1 cellular context compared by ENCODE assay signal in the genomic region with DNA sequence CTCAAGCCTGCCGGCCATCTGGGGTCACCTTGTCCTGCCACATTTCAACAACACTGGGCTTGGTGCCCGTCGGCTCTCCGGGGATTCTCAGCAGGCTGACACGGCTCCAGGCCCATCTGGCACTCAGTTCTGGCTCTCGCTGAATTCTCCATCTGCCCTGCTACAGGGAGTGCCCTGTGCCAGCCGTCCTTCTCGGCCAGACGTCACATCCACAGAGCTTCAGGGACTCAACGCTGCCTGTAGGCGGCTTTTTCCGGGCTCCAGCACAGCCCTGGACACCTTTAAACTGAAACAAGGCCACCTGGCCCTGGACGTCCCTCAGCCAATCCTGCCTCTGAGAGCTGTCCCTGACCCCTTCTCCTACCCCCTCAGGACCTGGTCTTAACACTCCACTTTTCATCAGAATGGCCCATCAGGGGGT.
TF ChIP-seq lines count a peak whose summit lies in the region.

No MANE protein-coding gene starts in this region.

TF ChIP-seq in GM23338, 12 proteins besides CTCF, POLR2A, EP300 and RAD21 (continued from another document):
- TF ChIP-seq, protein P1, sequence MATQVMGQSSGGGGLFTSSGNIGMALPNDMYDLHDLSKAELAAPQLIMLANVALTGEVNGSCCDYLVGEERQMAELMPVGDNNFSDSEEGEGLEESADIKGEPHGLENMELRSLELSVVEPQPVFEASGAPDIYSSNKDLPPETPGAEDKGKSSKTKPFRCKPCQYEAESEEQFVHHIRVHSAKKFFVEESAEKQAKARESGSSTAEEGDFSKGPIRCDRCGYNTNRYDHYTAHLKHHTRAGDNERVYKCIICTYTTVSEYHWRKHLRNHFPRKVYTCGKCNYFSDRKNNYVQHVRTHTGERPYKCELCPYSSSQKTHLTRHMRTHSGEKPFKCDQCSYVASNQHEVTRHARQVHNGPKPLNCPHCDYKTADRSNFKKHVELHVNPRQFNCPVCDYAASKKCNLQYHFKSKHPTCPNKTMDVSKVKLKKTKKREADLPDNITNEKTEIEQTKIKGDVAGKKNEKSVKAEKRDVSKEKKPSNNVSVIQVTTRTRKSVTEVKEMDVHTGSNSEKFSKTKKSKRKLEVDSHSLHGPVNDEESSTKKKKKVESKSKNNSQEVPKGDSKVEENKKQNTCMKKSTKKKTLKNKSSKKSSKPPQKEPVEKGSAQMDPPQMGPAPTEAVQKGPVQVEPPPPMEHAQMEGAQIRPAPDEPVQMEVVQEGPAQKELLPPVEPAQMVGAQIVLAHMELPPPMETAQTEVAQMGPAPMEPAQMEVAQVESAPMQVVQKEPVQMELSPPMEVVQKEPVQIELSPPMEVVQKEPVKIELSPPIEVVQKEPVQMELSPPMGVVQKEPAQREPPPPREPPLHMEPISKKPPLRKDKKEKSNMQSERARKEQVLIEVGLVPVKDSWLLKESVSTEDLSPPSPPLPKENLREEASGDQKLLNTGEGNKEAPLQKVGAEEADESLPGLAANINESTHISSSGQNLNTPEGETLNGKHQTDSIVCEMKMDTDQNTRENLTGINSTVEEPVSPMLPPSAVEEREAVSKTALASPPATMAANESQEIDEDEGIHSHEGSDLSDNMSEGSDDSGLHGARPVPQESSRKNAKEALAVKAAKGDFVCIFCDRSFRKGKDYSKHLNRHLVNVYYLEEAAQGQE (IDR thresholded peaks at IDR 0.05; ENCODE audit: unreplicated experiment), result no peak
- TF ChIP-seq POLR2AphosphoS5 (IDR thresholded peaks at IDR 0.05; ENCODE audit: low read depth), result no peak
- no peak for TF ChIP-seq ZNF114 (CRISPR knock-in tag; IDR thresholded peaks at IDR 0.05)
